1 cellular context compared by ENCODE assay signal in the genomic region with DNA sequence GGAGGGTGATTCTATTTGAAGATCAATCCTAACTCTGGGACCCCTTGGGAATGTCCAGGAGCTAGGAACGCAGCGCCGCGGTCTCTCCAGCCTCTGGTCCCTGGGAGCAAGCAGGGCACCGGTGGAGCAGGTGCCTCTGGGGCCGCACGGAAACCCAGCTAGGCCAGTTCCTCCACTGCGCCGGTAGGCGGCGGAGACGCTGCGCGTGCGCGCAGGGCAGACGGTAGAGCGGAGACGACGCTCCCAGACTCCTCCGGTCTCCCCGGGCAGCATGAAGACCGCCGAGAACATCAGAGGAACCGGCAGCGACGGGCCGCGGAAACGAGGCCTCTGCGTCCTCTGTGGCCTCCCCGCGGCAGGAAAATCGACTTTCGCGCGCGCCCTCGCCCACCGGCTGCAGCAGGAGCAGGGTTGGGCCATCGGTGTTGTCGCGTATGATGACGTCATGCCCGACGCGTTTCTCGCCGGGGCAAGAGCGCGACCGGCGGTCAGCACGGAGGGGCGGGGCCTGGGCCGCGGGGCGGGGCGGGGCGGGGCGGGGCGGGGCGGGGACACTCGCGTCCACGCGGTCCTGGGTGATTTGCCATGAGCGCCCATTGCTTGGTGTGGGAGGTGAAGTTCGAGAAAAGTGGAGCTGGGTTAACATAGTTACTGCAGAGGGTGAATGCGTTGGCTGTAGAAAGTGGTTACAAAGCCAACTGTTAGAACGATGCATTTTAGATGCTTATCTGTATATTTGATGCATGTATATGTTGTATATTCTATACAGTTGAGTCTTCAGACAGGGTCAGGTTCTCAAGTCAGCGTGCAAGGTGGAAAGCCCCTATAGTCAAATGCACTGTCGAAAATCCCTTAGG.
TF ChIP-seq lines count a peak whose summit lies in the region.

A gene with protein sequence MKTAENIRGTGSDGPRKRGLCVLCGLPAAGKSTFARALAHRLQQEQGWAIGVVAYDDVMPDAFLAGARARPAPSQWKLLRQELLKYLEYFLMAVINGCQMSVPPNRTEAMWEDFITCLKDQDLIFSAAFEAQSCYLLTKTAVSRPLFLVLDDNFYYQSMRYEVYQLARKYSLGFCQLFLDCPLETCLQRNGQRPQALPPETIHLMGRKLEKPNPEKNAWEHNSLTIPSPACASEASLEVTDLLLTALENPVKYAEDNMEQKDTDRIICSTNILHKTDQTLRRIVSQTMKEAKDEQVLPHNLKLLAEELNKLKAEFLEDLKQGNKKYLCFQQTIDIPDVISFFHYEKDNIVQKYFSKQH (plus strand): TSS at position 193 of the 857 bp plus-strand sequence. CDS start 79 bp downstream, at position 272.

TF ChIP-seq in HepG2, 621 proteins besides CTCF, POLR2A, EP300 and RAD21 (continued from another document and continues in another):
- TF ChIP-seq, protein P1, sequence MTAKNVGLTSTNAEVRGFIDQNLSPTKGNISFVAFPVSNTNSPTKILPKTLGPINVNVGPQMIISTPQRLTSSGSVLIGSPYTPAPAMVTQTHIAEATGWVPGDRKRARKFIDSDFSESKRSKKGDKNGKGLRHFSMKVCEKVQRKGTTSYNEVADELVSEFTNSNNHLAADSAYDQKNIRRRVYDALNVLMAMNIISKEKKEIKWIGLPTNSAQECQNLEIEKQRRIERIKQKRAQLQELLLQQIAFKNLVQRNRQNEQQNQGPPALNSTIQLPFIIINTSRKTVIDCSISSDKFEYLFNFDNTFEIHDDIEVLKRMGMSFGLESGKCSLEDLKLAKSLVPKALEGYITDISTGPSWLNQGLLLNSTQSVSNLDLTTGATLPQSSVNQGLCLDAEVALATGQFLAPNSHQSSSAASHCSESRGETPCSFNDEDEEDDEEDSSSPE (CRISPR knock-in tag; IDR thresholded peaks at IDR 0.05), result peak; percentile 86
- TF ChIP-seq ATF1 (CRISPR knock-in tag; IDR thresholded peaks at IDR 0.05) (peak; percentile 94), ZNF614 (CRISPR knock-in tag; IDR thresholded peaks at IDR 0.05; ENCODE audit: borderline replicate concordance) (no peak), KAT8 (CRISPR knock-in tag; IDR thresholded peaks at IDR 0.05) (peak; percentile 91), SIX4 (CRISPR knock-in tag; IDR thresholded peaks at IDR 0.05) (no peak; the same call in 1 of the 2 replicates), ZNF354B (CRISPR knock-in tag; IDR thresholded peaks at IDR 0.05) (no peak), ZNF816 (CRISPR knock-in tag; IDR thresholded peaks at IDR 0.05; ENCODE audit: borderline replicate concordance) (0 out of 2 replicates have a peak, but pooled peaks have one; percentile 82), JUNB (CRISPR knock-in tag; IDR thresholded peaks at IDR 0.05; ENCODE audit: borderline replicate concordance) (no peak), ZNF558 (CRISPR knock-in tag; IDR thresholded peaks at IDR 0.05; ENCODE audit: borderline replicate concordance) (peak; percentile 78; the same call in 1 of the 2 replicates), ZNF260 (CRISPR knock-in tag; IDR thresholded peaks at IDR 0.05; ENCODE audit: borderline replicate concordance, low read depth) (no peak), ARID2 (CRISPR knock-in tag; IDR thresholded peaks at IDR 0.05; ENCODE audit: borderline replicate concordance) (no peak), ZNF629 (CRISPR knock-in tag; conservative IDR thresholded peaks at IDR 0.05) (no peak), NPAS2 (CRISPR knock-in tag; IDR thresholded peaks at IDR 0.05; ENCODE audit: borderline replicate concordance) (no peak), ZMYM2 (CRISPR knock-in tag; IDR thresholded peaks at IDR 0.05) (0 out of 2 replicates have a peak, but pooled peaks have one; percentile 20), ZFP36L2 (CRISPR knock-in tag; IDR thresholded peaks at IDR 0.05) (no peak), IRF2 (CRISPR knock-in tag; IDR thresholded peaks at IDR 0.05) (peak; percentile 66; the same call in 1 of the 2 replicates), POGZ (CRISPR knock-in tag; IDR thresholded peaks at IDR 0.05) (peak; percentile 95), NCOA1 (CRISPR knock-in tag; IDR thresholded peaks at IDR 0.05) (no peak), SNAPC2 (CRISPR knock-in tag; IDR thresholded peaks at IDR 0.05) (no peak), NONO (IDR thresholded peaks at IDR 0.05) (no peak), NONO (CRISPR knock-in tag; conservative IDR thresholded peaks at IDR 0.05) (peak; percentile 86), ZNF24 (IDR thresholded peaks at IDR 0.05) (no peak), RBM39 (IDR thresholded peaks at IDR 0.05; ENCODE audit: low read depth, low read length, poor library complexity, severe bottlenecking) (peak; percentile 46), RORA (CRISPR knock-in tag; IDR thresholded peaks at IDR 0.05) (no peak), ZNF263 (CRISPR knock-in tag; IDR thresholded peaks at IDR 0.05) (peak; percentile 72; the same call in 1 of the 2 replicates), SNAI1 (CRISPR knock-in tag; IDR thresholded peaks at IDR 0.05; ENCODE audit: borderline replicate concordance) (0 out of 2 replicates have a peak, but pooled peaks have one; percentile 66), ZNF530 (CRISPR knock-in tag; IDR thresholded peaks at IDR 0.05; ENCODE audit: low read depth) (no peak), IKZF1 (IDR thresholded peaks at IDR 0.05) (no peak), WIZ (CRISPR knock-in tag; IDR thresholded peaks at IDR 0.05) (no peak), RXRA (CRISPR knock-in tag; IDR thresholded peaks at IDR 0.05) (peak; percentile 78; the same call in 1 of the 2 replicates), NRL (CRISPR knock-in tag; IDR thresholded peaks at IDR 0.05; ENCODE audit: borderline replicate concordance) (peak; percentile 88), HES4 (CRISPR knock-in tag; IDR thresholded peaks at IDR 0.05; ENCODE audit: borderline replicate concordance) (peak; percentile 94), PRPF4 (IDR thresholded peaks at IDR 0.05; ENCODE audit: low read depth, low read length, poor library complexity, severe bottlenecking) (no peak), TBX3 (IDR thresholded peaks at IDR 0.05; ENCODE audit: borderline replicate concordance) (no peak), ISX (CRISPR knock-in tag; conservative IDR thresholded peaks at IDR 0.05) (no peak), TOE1 (CRISPR knock-in tag; IDR thresholded peaks at IDR 0.05) (no peak; the same call in 1 of the 2 replicates), U2AF1 (optimal IDR thresholded peaks at IDR 0.05; ENCODE audit: low read depth, low read length) (no peak), REL (CRISPR knock-in tag; conservative IDR thresholded peaks at IDR 0.05) (peak; percentile 88), YY1 (IDR thresholded peaks at IDR 0.05; ENCODE audit: insufficient read depth, insufficient replicate concordance, low read depth, low read length) (peak; percentile 67)
- TF ChIP-seq, protein P2, sequence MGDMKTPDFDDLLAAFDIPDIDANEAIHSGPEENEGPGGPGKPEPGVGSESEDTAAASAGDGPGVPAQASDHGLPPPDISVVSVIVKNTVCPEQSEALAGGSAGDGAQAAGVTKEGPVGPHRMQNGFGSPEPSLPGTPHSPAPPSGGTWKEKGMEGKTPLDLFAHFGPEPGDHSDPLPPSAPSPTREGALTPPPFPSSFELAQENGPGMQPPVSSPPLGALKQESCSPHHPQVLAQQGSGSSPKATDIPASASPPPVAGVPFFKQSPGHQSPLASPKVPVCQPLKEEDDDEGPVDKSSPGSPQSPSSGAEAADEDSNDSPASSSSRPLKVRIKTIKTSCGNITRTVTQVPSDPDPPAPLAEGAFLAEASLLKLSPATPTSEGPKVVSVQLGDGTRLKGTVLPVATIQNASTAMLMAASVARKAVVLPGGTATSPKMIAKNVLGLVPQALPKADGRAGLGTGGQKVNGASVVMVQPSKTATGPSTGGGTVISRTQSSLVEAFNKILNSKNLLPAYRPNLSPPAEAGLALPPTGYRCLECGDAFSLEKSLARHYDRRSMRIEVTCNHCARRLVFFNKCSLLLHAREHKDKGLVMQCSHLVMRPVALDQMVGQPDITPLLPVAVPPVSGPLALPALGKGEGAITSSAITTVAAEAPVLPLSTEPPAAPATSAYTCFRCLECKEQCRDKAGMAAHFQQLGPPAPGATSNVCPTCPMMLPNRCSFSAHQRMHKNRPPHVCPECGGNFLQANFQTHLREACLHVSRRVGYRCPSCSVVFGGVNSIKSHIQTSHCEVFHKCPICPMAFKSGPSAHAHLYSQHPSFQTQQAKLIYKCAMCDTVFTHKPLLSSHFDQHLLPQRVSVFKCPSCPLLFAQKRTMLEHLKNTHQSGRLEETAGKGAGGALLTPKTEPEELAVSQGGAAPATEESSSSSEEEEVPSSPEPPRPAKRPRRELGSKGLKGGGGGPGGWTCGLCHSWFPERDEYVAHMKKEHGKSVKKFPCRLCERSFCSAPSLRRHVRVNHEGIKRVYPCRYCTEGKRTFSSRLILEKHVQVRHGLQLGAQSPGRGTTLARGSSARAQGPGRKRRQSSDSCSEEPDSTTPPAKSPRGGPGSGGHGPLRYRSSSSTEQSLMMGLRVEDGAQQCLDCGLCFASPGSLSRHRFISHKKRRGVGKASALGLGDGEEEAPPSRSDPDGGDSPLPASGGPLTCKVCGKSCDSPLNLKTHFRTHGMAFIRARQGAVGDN (CRISPR knock-in tag; IDR thresholded peaks at IDR 0.05), result peak; percentile 95
- TF ChIP-seq, protein P3, sequence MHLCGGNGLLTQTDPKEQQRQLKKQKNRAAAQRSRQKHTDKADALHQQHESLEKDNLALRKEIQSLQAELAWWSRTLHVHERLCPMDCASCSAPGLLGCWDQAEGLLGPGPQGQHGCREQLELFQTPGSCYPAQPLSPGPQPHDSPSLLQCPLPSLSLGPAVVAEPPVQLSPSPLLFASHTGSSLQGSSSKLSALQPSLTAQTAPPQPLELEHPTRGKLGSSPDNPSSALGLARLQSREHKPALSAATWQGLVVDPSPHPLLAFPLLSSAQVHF (CRISPR knock-in tag; IDR thresholded peaks at IDR 0.05), result no peak
- TF ChIP-seq, protein P4, sequence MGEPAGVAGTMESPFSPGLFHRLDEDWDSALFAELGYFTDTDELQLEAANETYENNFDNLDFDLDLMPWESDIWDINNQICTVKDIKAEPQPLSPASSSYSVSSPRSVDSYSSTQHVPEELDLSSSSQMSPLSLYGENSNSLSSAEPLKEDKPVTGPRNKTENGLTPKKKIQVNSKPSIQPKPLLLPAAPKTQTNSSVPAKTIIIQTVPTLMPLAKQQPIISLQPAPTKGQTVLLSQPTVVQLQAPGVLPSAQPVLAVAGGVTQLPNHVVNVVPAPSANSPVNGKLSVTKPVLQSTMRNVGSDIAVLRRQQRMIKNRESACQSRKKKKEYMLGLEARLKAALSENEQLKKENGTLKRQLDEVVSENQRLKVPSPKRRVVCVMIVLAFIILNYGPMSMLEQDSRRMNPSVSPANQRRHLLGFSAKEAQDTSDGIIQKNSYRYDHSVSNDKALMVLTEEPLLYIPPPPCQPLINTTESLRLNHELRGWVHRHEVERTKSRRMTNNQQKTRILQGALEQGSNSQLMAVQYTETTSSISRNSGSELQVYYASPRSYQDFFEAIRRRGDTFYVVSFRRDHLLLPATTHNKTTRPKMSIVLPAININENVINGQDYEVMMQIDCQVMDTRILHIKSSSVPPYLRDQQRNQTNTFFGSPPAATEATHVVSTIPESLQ (CRISPR knock-in tag; conservative IDR thresholded peaks at IDR 0.05), result no peak
- TF ChIP-seq, protein P5, sequence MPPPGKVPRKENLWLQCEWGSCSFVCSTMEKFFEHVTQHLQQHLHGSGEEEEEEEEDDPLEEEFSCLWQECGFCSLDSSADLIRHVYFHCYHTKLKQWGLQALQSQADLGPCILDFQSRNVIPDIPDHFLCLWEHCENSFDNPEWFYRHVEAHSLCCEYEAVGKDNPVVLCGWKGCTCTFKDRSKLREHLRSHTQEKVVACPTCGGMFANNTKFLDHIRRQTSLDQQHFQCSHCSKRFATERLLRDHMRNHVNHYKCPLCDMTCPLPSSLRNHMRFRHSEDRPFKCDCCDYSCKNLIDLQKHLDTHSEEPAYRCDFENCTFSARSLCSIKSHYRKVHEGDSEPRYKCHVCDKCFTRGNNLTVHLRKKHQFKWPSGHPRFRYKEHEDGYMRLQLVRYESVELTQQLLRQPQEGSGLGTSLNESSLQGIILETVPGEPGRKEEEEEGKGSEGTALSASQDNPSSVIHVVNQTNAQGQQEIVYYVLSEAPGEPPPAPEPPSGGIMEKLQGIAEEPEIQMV (CRISPR knock-in tag; IDR thresholded peaks at IDR 0.05; ENCODE audit: low read depth), result peak; percentile 30; the same call in 1 of the 2 replicates
- TF ChIP-seq, protein P6, sequence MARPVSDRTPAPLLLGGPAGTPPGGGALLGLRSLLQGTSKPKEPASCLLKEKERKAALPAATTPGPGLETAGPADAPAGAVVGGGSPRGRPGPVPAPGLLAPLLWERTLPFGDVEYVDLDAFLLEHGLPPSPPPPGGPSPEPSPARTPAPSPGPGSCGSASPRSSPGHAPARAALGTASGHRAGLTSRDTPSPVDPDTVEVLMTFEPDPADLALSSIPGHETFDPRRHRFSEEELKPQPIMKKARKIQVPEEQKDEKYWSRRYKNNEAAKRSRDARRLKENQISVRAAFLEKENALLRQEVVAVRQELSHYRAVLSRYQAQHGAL (CRISPR knock-in tag; IDR thresholded peaks at IDR 0.05; ENCODE audit: not compliant biosample characterization), result no peak
- TF ChIP-seq, protein P7, sequence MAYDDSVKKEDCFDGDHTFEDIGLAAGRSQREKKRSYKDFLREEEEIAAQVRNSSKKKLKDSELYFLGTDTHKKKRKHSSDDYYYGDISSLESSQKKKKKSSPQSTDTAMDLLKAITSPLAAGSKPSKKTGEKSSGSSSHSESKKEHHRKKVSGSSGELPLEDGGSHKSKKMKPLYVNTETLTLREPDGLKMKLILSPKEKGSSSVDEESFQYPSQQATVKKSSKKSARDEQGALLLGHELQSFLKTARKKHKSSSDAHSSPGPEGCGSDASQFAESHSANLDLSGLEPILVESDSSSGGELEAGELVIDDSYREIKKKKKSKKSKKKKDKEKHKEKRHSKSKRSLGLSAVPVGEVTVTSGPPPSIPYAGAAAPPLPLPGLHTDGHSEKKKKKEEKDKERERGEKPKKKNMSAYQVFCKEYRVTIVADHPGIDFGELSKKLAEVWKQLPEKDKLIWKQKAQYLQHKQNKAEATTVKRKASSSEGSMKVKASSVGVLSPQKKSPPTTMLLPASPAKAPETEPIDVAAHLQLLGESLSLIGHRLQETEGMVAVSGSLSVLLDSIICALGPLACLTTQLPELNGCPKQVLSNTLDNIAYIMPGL (CRISPR knock-in tag; IDR thresholded peaks at IDR 0.05; ENCODE audit: borderline replicate concordance in 1 of 2, low read depth in 1 of 2), result peak; percentile 82 to 89
- TF ChIP-seq, protein P8, sequence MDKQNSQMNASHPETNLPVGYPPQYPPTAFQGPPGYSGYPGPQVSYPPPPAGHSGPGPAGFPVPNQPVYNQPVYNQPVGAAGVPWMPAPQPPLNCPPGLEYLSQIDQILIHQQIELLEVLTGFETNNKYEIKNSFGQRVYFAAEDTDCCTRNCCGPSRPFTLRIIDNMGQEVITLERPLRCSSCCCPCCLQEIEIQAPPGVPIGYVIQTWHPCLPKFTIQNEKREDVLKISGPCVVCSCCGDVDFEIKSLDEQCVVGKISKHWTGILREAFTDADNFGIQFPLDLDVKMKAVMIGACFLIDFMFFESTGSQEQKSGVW (CRISPR knock-in tag; IDR thresholded peaks at IDR 0.05; ENCODE audit: borderline replicate concordance), result no peak; the same call in 1 of the 2 replicates
- TF ChIP-seq, protein P9, sequence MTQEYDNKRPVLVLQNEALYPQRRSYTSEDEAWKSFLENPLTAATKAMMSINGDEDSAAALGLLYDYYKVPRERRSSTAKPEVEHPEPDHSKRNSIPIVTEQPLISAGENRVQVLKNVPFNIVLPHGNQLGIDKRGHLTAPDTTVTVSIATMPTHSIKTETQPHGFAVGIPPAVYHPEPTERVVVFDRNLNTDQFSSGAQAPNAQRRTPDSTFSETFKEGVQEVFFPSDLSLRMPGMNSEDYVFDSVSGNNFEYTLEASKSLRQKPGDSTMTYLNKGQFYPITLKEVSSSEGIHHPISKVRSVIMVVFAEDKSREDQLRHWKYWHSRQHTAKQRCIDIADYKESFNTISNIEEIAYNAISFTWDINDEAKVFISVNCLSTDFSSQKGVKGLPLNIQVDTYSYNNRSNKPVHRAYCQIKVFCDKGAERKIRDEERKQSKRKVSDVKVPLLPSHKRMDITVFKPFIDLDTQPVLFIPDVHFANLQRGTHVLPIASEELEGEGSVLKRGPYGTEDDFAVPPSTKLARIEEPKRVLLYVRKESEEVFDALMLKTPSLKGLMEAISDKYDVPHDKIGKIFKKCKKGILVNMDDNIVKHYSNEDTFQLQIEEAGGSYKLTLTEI (CRISPR knock-in tag; conservative IDR thresholded peaks at IDR 0.05), result no peak
